Comparison of ENCODE assay signal across 8 cellular contexts in the genomic region with DNA sequence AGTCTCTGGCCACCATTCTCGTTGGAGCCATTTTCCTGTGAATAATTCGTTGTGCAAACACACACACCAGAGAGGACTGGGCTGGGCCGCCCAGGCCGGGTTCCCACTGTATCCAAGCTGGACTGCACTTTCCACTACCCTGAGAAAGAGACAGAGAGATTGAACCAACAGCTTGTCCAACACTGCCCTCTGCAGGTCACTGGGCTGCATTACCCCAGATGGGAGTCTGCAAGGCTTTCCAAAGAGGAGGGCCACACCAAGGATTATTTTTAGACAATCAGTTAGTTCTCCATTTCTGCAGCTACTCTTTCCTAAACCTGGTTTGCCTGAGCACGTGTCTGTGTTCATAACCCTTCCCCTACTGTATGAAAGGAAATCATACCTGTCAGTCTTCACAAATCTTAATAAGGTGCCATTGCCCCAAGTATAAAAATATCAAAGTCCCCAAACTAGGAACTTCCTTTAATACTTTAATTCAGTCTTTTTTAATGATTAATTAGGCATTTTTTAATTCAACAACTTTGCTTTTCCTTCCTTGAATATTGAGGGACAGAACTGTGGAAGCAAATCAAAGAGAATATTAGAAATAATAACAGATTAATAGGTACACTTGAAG. TPM values are rescaled to one million over a fixed set of nuclear protein-coding genes. Genes with fewer than 3 reads are reported as not detected.
DNase-seq lines count a peak whose midpoint lies in the region; ATAC-seq, FAIRE-seq and TF ChIP-seq lines count a peak whose summit lies in the region.

No MANE protein-coding gene starts in this region.

- H3K4me3 ChIP-seq in WI38 (ENCODE audit: low read depth, low read length) (no peak overlapping the region), bronchial epithelial cell (ENCODE audit: low read depth, low read length) (no peak overlapping the region), kidney (ENCODE audit: low read length in 2 of 2) (no peak overlapping the region)

- H3K36me3 ChIP-seq in bronchial epithelial cell (ENCODE audit: control insufficient read depth, insufficient read depth, low read length) = no peaks in the 10 kb centered on the region
- H3K36me3 ChIP-seq in kidney (ENCODE audit: control insufficient read depth in 1 of 2, insufficient read depth in 2 of 2, low read length in 2 of 2) = no peaks in the 10 kb centered on the region

- peak overlapping the region; percentile 9 to 64 for H3K27ac ChIP-seq in kidney (ENCODE audit: low read depth in 2 of 2, low read length in 2 of 2)

- FAIRE-seq in bronchial epithelial cell (lab: Jason Lieb, UNC) (no peak), kidney (lab: Jason Lieb, UNC) (peak; percentile 38)

- intact Hi-C loops in kidney (cut with DNase I) = no loop called here

- peak overlapping the region in 1 of 2 donors; percentile 8 for H3K9ac ChIP-seq in kidney (ENCODE audit: low read length in 2 of 2)

- ATAC-seq in HG02970 (IDR thresholded peaks at IDR 0.05; ENCODE audit: low FRiP score, unreplicated experiment) (peak; percentile 55), GM21423 (IDR thresholded peaks at IDR 0.05; ENCODE audit: unreplicated experiment) (no peak)

- DNase-seq in NCI-H2227 (lab: John Stamatoyannopoulos, UW; ENCODE audit: unreplicated experiment) (peak; percentile 86), bronchial epithelial cell (ENCODE audit: low read depth) (peak; percentile 72), kidney (peak; percentile 93)
- DNase-seq in stimulated activated CD4-positive, alpha-beta T cell treated with anti-CD3 and anti-CD28 coated beads, Interleukin-15, amount 100 ng/mL, for 48 hours (ENCODE audit: low read depth in 2 of 2) = peak; percentile 53 to 74

- H3K9me3 ChIP-seq in kidney (ENCODE audit: control insufficient read depth in 1 of 2, low read length in 2 of 2) = no peaks in the 10 kb centered on the region

- H3K27me3 ChIP-seq in bronchial epithelial cell (ENCODE audit: control insufficient read depth, insufficient read depth, low read length) = peaks cover 3% of the 10 kb centered on the region

- TF ChIP-seq CTCF in GM12873 (IDR thresholded peaks at IDR 0.05; ENCODE audit: insufficient read depth, low read depth, low read length, missing control alignments) = peak; percentile 97
- peak; percentile 97 for TF ChIP-seq CTCF in WI38 (IDR thresholded peaks at IDR 0.05; ENCODE audit: low read depth, low read length)
- peak; percentile 95 for TF ChIP-seq CTCF in bronchial epithelial cell (IDR thresholded peaks at IDR 0.05; ENCODE audit: insufficient read depth, low read length, severe bottlenecking)
- peak; percentile 98 for TF ChIP-seq CTCF in kidney (IDR thresholded peaks at IDR 0.05; ENCODE audit: borderline replicate concordance, extremely low read depth, insufficient read depth)

- H3K4me1 ChIP-seq in kidney (ENCODE audit: control insufficient read depth in 1 of 2, insufficient read depth in 1 of 2, low read depth in 1 of 2, low read length in 2 of 2) = peaks cover 16 to 20% of the 10 kb centered on the region in 2 donors

RNA-seq across cellular contexts. Expression of gene FGF1, which starts 13.3 kb away (rescaled TPM):
- total RNA-seq in bronchial epithelial cell (under 0.01 and 0.38 TPM in 2 replicates), kidney (2.1 TPM)
- polyA plus RNA-seq in kidney (ENCODE audit: insufficient read depth, low read depth, low replicate concordance) = 89.7 TPM
